ENCODE assay signal across 9 cellular contexts in genomic region chr12:51390457-51391046, GRCh38. TPM values are rescaled to one million over a fixed set of nuclear protein-coding genes. Genes with fewer than 3 reads are reported as not detected.
DNase-seq lines count a peak whose midpoint lies in the region; ATAC-seq, FAIRE-seq and TF ChIP-seq lines count a peak whose summit lies in the region.
"Had no signal": no experiment of that assay in that cellular context is flagged by ENCODE, and none has a peak within 500 bp of the region (broad histone marks: within the 10 kb centered on the region; RNA-seq: fewer than 3 reads in every experiment).

No MANE protein-coding gene starts in this region.

- TF ChIP-seq POLR2A in prostate gland (IDR thresholded peaks at IDR 0.05), result no peak

- peaks cover 31% of the 10 kb centered on the region for H3K27me3 Mint-ChIP-seq in mesothelial cell of epicardium (ENCODE audit: low read depth)

- no peak for FAIRE-seq in bronchial epithelial cell (lab: Jason Lieb, UNC)
- FAIRE-seq: TTC549 had no signal

- H3K27me3 ChIP-seq in HUES64 (ENCODE audit: insufficient read depth, low read length) (peaks cover 13% of the 10 kb centered on the region; the same call in 1 of the 2 replicates), bronchial epithelial cell (ENCODE audit: control insufficient read depth, insufficient read depth, low read length) (no peaks in the 10 kb centered on the region), prostate gland (replicated peaks; ENCODE audit: insufficient read depth) (no peaks in the 10 kb centered on the region)

- H3K4me3 ChIP-seq in HUES64 (ENCODE audit: low read length) (peak overlapping the region; percentile 92), bronchial epithelial cell (ENCODE audit: low read depth, low read length) (peak overlapping the region; percentile 62), prostate gland (peak overlapping the region in 1 of 2 donors; percentile 48)

- peak overlapping the region; percentile 48 for H3K9ac ChIP-seq in HUES64 (ENCODE audit: low read depth, low read length)

- no peaks in the 10 kb centered on the region for H3K9me3 Mint-ChIP-seq in mesothelial cell of epicardium

- H3K9me3 ChIP-seq in HUES64 (ENCODE audit: insufficient read depth, low read depth, low read length), result no peaks in the 10 kb centered on the region
- no peaks in the 10 kb centered on the region for H3K9me3 ChIP-seq in prostate gland

- H3K27ac Mint-ChIP-seq in mesothelial cell of epicardium, result peak overlapping the region; percentile 89

- intact Hi-C loops in prostate gland (cut with DNase I), result no loop called here

- H3K36me3 Mint-ChIP-seq in mesothelial cell of epicardium, result no peaks in the 10 kb centered on the region

- 0 out of 2 replicates have a peak, but pooled peaks cover 10% of the 10 kb centered on the region for H3K36me3 ChIP-seq in HUES64 (ENCODE audit: insufficient read depth, low read length)
- H3K36me3 ChIP-seq in bronchial epithelial cell (ENCODE audit: control insufficient read depth, insufficient read depth, low read length), result no peaks in the 10 kb centered on the region
- H3K36me3 ChIP-seq in prostate gland, result no peaks in the 10 kb centered on the region

- TF ChIP-seq CTCF in bronchial epithelial cell (IDR thresholded peaks at IDR 0.05; ENCODE audit: insufficient read depth, low read length, severe bottlenecking) (no peak), mesothelial cell of epicardium (IDR thresholded peaks at IDR 0.05; ENCODE audit: unreplicated experiment) (no peak), prostate gland (IDR thresholded peaks at IDR 0.05) (no peak)

- peak overlapping the region; percentile 88 for H3K4me3 Mint-ChIP-seq in mesothelial cell of epicardium

- peak overlapping the region; percentile 83; the same call in 1 of the 2 replicates for H3K27ac ChIP-seq in HUES64 (ENCODE audit: low read depth, low read length)
- no peak overlapping the region for H3K27ac ChIP-seq in prostate gland

- DNase-seq in Ammon's horn (ENCODE audit: low spot score) (peak; percentile 48), bronchial epithelial cell (ENCODE audit: low read depth) (no peak), mesothelial cell of epicardium (ENCODE audit: low spot score in 2 of 2, unreplicated experiment in 2 of 2) (no peak), germinal center (ENCODE audit: low spot score) (no peak), prostate gland (ENCODE audit: low spot score) (no peak), NCI-H2196 (lab: John Stamatoyannopoulos, UW; ENCODE audit: unreplicated experiment) (no peak)

- peaks cover 59% of the 10 kb centered on the region for H3K4me1 Mint-ChIP-seq in mesothelial cell of epicardium

- ATAC-seq in GM19395 (IDR thresholded peaks at IDR 0.05; ENCODE audit: unreplicated experiment), result no peak

- H3K4me1 ChIP-seq in HUES64 (ENCODE audit: insufficient read depth, low read length), result peaks cover 33% of the 10 kb centered on the region
- no peaks in the 10 kb centered on the region for H3K4me1 ChIP-seq in prostate gland (replicated peaks)

- 55% methylated on average over 9 of the region's 9 CpGs for WGBS in HUES64
- WGBS in prostate gland, result 77% methylated on average over 9 of the region's 9 CpGs

RNA-seq across cellular contexts. Expression of gene GALNT6, which starts 0.7 kb away (rescaled TPM):
- 4.8 TPM for polyA plus RNA-seq in HUES64 (2013, experiment 1 of 2)
- polyA plus RNA-seq in HUES64 (2013, experiment 2 of 2), result 5.5 TPM
- total RNA-seq in bronchial epithelial cell, result 14.0 and 39.2 TPM in 2 replicates
- total RNA-seq in mesothelial cell of epicardium, result 12.8 to 14.3 TPM (median 13.8 TPM) in 3 replicates
- total RNA-seq in prostate gland, result 1 to 10 TPM; 1.1 to 4.6 TPM

RNA-seq across cellular contexts. Expression of gene SLC4A8, which starts 34.1 kb away (rescaled TPM):
- 5.7 TPM for polyA plus RNA-seq in HUES64 (2013, experiment 1 of 2)
- 5.1 TPM for polyA plus RNA-seq in HUES64 (2013, experiment 2 of 2)
- total RNA-seq in bronchial epithelial cell, result 0.26 and 0.64 TPM in 2 replicates
- total RNA-seq in mesothelial cell of epicardium, result 17.5 to 21.2 TPM (median 17.6 TPM) in 3 replicates
- 10 to 100 TPM in 1 of 2 donors, under 1 TPM in 1; 0.50 to 10.5 TPM for total RNA-seq in prostate gland

RNA-seq across cellular contexts. Expression of gene CELA1, which starts 44.1 kb away (rescaled TPM):
- not detected for polyA plus RNA-seq in HUES64 (2013, experiment 1 of 2)
- polyA plus RNA-seq in HUES64 (2013, experiment 2 of 2), result not detected
- total RNA-seq in bronchial epithelial cell (not detected in 2 replicates), mesothelial cell of epicardium (not detected in 3 replicates), prostate gland (not detected)
